ENCODE assay signal across 9 cellular contexts in the genomic region with DNA sequence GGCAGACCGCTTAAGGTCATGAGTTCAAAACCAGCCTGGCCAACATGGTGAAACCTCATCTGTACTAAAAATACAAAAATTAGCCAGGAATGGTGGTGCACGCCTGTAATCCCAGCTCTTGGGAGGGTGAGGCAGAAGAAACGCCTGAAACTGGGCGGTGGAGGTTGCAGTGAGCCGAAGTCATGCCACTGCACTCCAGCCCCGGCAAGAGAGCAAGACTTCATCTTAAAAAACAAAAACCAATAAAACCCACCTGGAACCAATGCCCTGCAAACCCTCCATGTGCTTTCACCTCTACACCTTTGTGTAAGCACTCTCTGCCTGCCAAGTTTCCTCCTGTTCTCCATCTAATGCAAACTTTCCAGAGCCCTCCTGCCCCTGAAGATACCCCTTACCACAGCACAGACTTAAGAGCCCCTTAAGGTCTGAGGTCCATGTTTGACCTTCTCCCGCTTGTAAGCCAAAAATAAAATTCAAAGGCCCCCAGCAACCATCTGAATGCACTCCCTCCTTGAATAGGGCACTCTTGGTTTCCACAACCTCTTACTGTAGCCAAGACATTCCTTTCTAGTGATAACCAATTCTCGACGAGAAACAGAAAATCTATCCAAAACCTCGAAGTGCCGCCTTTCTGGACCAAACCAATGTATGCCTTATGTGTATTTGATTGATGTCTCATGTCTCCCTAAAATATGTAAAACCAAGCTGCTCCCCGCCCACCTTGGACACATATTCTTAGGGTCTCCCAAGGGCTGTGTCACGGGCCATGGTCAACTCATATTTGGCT. TPM values are rescaled to one million over a fixed set of nuclear protein-coding genes. Genes with fewer than 3 reads are reported as not detected.
DNase-seq lines count a peak whose midpoint lies in the region; ATAC-seq and TF ChIP-seq lines count a peak whose summit lies in the region.
"Had no signal": no experiment of that assay in that cellular context is flagged by ENCODE, and none has a peak within 500 bp of the region (broad histone marks: within the 10 kb centered on the region; RNA-seq: fewer than 3 reads in every experiment).

No MANE protein-coding gene starts in this region.

- CTCF ChIA-PET in activated CD4-positive, alpha-beta T cell treated with anti-CD3 and anti-CD28 coated beads for 36 hours (lab: Charles Lee) = no interaction called here

- H3K4me3 ChIP-seq in NT2/D1 (ENCODE audit: insufficient read length, low read depth) (peak overlapping the region; percentile 13), psoas muscle (peak overlapping the region; percentile 98), colonic mucosa (no peak overlapping the region)

- intact Hi-C loops in activated CD4-positive, alpha-beta T cell treated with anti-CD3 and anti-CD28 coated beads for 36 hours (cut with DNase I, micrococcal nuclease) = loop anchor here in 1 of 2 experiments (10.0 kb wide), 1 partner anchor 616 kb away; no protein-coding TSS in a partner anchor
- intact Hi-C loops in psoas muscle (cut with DNase I) = no loop called here
- intact Hi-C loops in colonic mucosa (cut with DNase I) = no loop called here

- H3K9ac ChIP-seq in NT2/D1 (ENCODE audit: insufficient read length, low read depth) (peak overlapping the region; percentile 39), colonic mucosa (ENCODE audit: low read depth in 2 of 2, low read length in 2 of 2) (no peak overlapping the region)

- H3K36me3 ChIP-seq in NT2/D1 (ENCODE audit: insufficient read depth, insufficient read length, low read length) (peaks cover 78% of the 10 kb centered on the region), psoas muscle (ENCODE audit: insufficient read depth in 1 of 2, low read depth in 1 of 2) (peaks cover 34 to 68% of the 10 kb centered on the region in 2 donors), colonic mucosa (peaks cover 24% of the 10 kb centered on the region)

- H3K4me1 ChIP-seq in NT2/D1 (ENCODE audit: insufficient read depth, insufficient read length) (no peaks in the 10 kb centered on the region), psoas muscle (peaks cover 45% of the 10 kb centered on the region), colonic mucosa (peaks cover 8% of the 10 kb centered on the region)

- H3K9me3 ChIP-seq in NT2/D1 (ENCODE audit: insufficient read depth, low read length) (no peaks in the 10 kb centered on the region), psoas muscle (no peaks in the 10 kb centered on the region), colonic mucosa (no peaks in the 10 kb centered on the region)

- peak overlapping the region; percentile 99 for H3K27ac Mint-ChIP-seq in activated CD4-positive, alpha-beta T cell treated with anti-CD3 and anti-CD28 coated beads for 36 hours
- H3K27ac Mint-ChIP-seq in effector memory CD8-positive, alpha-beta T cell = peak overlapping the region in 1 of 2 donors; percentile 100

- no peaks in the 10 kb centered on the region for H3K27me3 ChIP-seq in NT2/D1 (ENCODE audit: insufficient read depth, insufficient read length)
- no peaks in the 10 kb centered on the region for H3K27me3 ChIP-seq in psoas muscle (ENCODE audit: insufficient read depth in 3 of 3, low read length in 2 of 3)
- no peaks in the 10 kb centered on the region for H3K27me3 ChIP-seq in colonic mucosa

- H3K9me3 Mint-ChIP-seq in activated CD4-positive, alpha-beta T cell treated with anti-CD3 and anti-CD28 coated beads for 36 hours (ENCODE audit: low read depth) = no peaks in the 10 kb centered on the region
- no peaks in the 10 kb centered on the region for H3K9me3 Mint-ChIP-seq in effector memory CD8-positive, alpha-beta T cell

- H3K4me3 Mint-ChIP-seq in activated CD4-positive, alpha-beta T cell treated with anti-CD3 and anti-CD28 coated beads for 36 hours = peak overlapping the region; percentile 98
- peak overlapping the region; percentile 15 to 95 for H3K4me3 Mint-ChIP-seq in effector memory CD8-positive, alpha-beta T cell

- no peak for ATAC-seq in activated CD4-positive, alpha-beta T cell treated with anti-CD3 and anti-CD28 coated beads for 36 hours
- ATAC-seq in effector memory CD8-positive, alpha-beta T cell (replicated peaks) = no peak
- no peak for ATAC-seq in psoas muscle

- H3K27me3 Mint-ChIP-seq in activated CD4-positive, alpha-beta T cell treated with anti-CD3 and anti-CD28 coated beads for 36 hours = no peaks in the 10 kb centered on the region
- H3K27me3 Mint-ChIP-seq in effector memory CD8-positive, alpha-beta T cell = no peaks in the 10 kb centered on the region

- no peak for DNase-seq in activated CD4-positive, alpha-beta T cell treated with anti-CD3 and anti-CD28 coated beads for 36 hours
- DNase-seq in activated CD4-positive, alpha-beta T cell treated with anti-CD3 and anti-CD28 coated beads for 48 hours = no peak
- DNase-seq in NT2/D1 (ENCODE audit: low read depth, low spot score) = no peak
- DNase-seq in effector memory CD8-positive, alpha-beta T cell = no peak
- no peak for DNase-seq in psoas muscle
- DNase-seq in colonic mucosa = no peak
- no peak for DNase-seq in NCI-H446 (lab: John Stamatoyannopoulos, UW)
- no peak for DNase-seq in NCI-H2081 (lab: John Stamatoyannopoulos, UW)
- DNase-seq: stimulated activated CD4-positive, alpha-beta T cell treated with anti-CD3 and anti-CD28 coated beads, Interleukin-15, amount 100 ng/mL, for 24 hours had no signal

- WGBS in psoas muscle, 3 donors = 51 to 70% (median 59%) methylated on average over 13 of the region's 13 CpGs

- peak overlapping the region; percentile 42 for H3K27ac ChIP-seq in psoas muscle
- H3K27ac ChIP-seq in colonic mucosa = no peak overlapping the region

- POLR2A ChIA-PET in activated CD4-positive, alpha-beta T cell treated with anti-CD3 and anti-CD28 coated beads for 36 hours (lab: Charles Lee) = interaction anchor here (0.8 to 1.6 kb wide), 3 partner anchors 21 to 142 kb away, joined by 3 to 5 read pairs (median 3); no protein-coding TSS in a partner anchor

- TF ChIP-seq CTCF in psoas muscle (IDR thresholded peaks at IDR 0.05) (no peak), colonic mucosa (IDR thresholded peaks at IDR 0.05) (no peak)

- H3K4me1 Mint-ChIP-seq in activated CD4-positive, alpha-beta T cell treated with anti-CD3 and anti-CD28 coated beads for 36 hours = peaks cover 40% of the 10 kb centered on the region
- peaks cover 35 to 36% of the 10 kb centered on the region in 2 donors for H3K4me1 Mint-ChIP-seq in effector memory CD8-positive, alpha-beta T cell (ENCODE audit: low read depth in 2 of 2)

- H3K36me3 Mint-ChIP-seq in activated CD4-positive, alpha-beta T cell treated with anti-CD3 and anti-CD28 coated beads for 36 hours (ENCODE audit: low read depth) = peaks cover 79% of the 10 kb centered on the region
- peaks cover 77% of the 10 kb centered on the region for H3K36me3 Mint-ChIP-seq in effector memory CD8-positive, alpha-beta T cell (ENCODE audit: insufficient read depth)

RNA-seq across cellular contexts. Expression of a gene that starts 3.0 kb away (rescaled TPM):
- total RNA-seq in activated CD4-positive, alpha-beta T cell treated with anti-CD3 and anti-CD28 coated beads for 36 hours = 1,000 to 10,000 TPM; 2,842 to 4,727 TPM
- total RNA-seq in psoas muscle (1,000 to 10,000 TPM; 1,418 to 1,919 (median 1,477) TPM), colonic mucosa (1,000 to 10,000 TPM; 1,239 to 1,262 TPM)
- 1,000 to 10,000 TPM; 2,325 to 2,939 (median 2,347) TPM for polyA plus RNA-seq in psoas muscle

RNA-seq across cellular contexts. Expression of a gene that starts 41.9 kb away (rescaled TPM):
- total RNA-seq in activated CD4-positive, alpha-beta T cell treated with anti-CD3 and anti-CD28 coated beads for 36 hours = 1 to 10 TPM; 2.1 to 2.2 TPM
- total RNA-seq in psoas muscle (100 to 1,000 TPM; 128 to 220 (median 138) TPM), colonic mucosa (1 to 10 TPM in 1 of 2 donors, under 1 TPM in 1; 0.72 to 2.2 TPM)
- 10 to 100 TPM in 2 of 3 donors, 1 to 10 TPM in 1; 3.7 to 65.3 (median 48.8) TPM for polyA plus RNA-seq in psoas muscle

Comparison
In these comparisons a context has a peak if more than half of its experiments do, and no peak if none do; other contexts are left out.
1. RNA of a gene that starts 41.9 kb away (total RNA-seq): 128 to 220 TPM in psoas muscle; 2.1 to 2.2 TPM in activated CD4-positive, alpha-beta T cell treated with anti-CD3 and anti-CD28 coated beads for 36 hours and 0.72 to 2.2 TPM in colonic mucosa; every median in the first group is over 10 times any median in the second.